ENCODE assay signal across 24 cellular contexts in the genomic region with DNA sequence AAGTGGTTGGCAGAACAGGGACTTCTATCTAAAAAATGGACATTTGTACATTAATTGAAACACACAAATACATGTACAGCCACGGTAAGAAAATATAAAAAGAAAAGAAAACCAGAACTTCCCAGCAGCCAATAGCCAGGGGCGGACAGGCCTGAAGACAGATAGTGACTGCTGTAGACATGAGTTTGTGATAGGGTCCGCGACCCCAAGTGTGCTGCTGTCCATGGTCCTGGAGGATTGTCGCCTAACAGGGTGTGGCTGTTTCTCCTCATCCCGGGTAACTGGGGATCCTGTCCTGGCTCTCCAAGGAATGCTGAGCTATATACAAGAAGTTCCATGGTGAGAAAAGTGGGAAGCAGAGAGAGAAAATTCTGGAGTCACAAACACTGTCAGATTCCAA.
A peak's percentile ranks its signal among the peaks of the same experiment; 100 is the strongest.
DNase-seq lines count a peak whose midpoint lies in the region; ATAC-seq, FAIRE-seq and TF ChIP-seq lines count a peak whose summit lies in the region.
"Had no signal": no experiment of that assay in that cellular context is flagged by ENCODE, and none has a peak within 500 bp of the region (broad histone marks: within the 10 kb centered on the region; RNA-seq: fewer than 3 reads in every experiment).

No MANE protein-coding gene starts in this region.

- TF ChIP-seq POLR2A in HepG2 (IDR thresholded peaks at IDR 0.05; ENCODE audit: insufficient read depth in 1 of 2, low read depth in 2 of 2, low read length in 2 of 2): no peak
- no peak for TF ChIP-seq POLR2A in right lobe of liver (IDR thresholded peaks at IDR 0.05)

- no peak for DNase-seq in HepG2 (ENCODE audit: low spot score)
- DNase-seq in right lobe of liver: no peak
- peak; percentile 4 for DNase-seq in RWPE1 (ENCODE audit: low spot score)
- DNase-seq in left kidney (ENCODE audit: low read depth, low spot score): peak; percentile 90
- DNase-seq in urothelium cell line (ENCODE audit: low spot score): peak; percentile 67
- no peak for DNase-seq in KBM-7
- no peak for DNase-seq in GOT3 (lab: John Stamatoyannopoulos, UW)
- DNase-seq in pons (ENCODE audit: low spot score): no peak
- DNase-seq: activated CD4-positive, alpha-beta T cell treated with anti-CD3 and anti-CD28 coated beads, Interleukin-2, amount 50 U/mL, for 4 hours; activated naive CD4-positive, alpha-beta T cell; Calu3; esophagus squamous epithelium; GM23248; NCI-H1048; NCI-H187 treated with DMSO at 0.1 percent for 48 hours; right cardiac atrium; SHP77 treated with DMSO at 0.1 percent for 48 hours; stimulated activated CD4-positive, alpha-beta T cell treated with anti-CD3 and anti-CD28 coated beads, Interleukin-15, amount 100 ng/mL, for 24 hours; stimulated activated CD8-positive, alpha-beta memory T cell treated with anti-CD3 and anti-CD28 coated beads, Interleukin-4, amount 100 ng/mL, for 48 hours; T-helper 2 cell had no signal

- no peak overlapping the region for H2AFZ ChIP-seq in HepG2 (ENCODE audit: low read length)
- H2AFZ ChIP-seq: GM23248 had no signal

- FAIRE-seq in HepG2 (lab: Jason Lieb, UNC) (no peak), urothelium cell line (lab: Jason Lieb, UNC) (no peak)
- FAIRE-seq: colon had no signal

- no peak overlapping the region for H3K9ac ChIP-seq in HepG2 (ENCODE audit: insufficient read depth, low read depth, low read length)
- H3K9ac ChIP-seq: BLaER1 treated with 17β-estradiol and CSF1 and Interleukin-3, amounts not matched to agents 10 nM and 100 nM; GM23248 had no signal

- no TSS peak for BruUV-seq in HepG2 (replicated peaks; lab: Mats Ljungman, UMichigan)

- H3K4me3 ChIP-seq in HepG2 (replicated peaks in 1 of 3; ENCODE audit: insufficient read depth in 1 of 3, low read depth in 2 of 3, low read length in 3 of 3) (no peak overlapping the region), right lobe of liver (no peak overlapping the region)
- H3K4me3 ChIP-seq: BLaER1 treated with 17β-estradiol and CSF1 and Interleukin-3, amounts not matched to agents 10 nM and 100 nM; breast epithelium; esophagus squamous epithelium; gastroesophageal sphincter; GM23248 had no signal

- intact Hi-C loops in HepG2 (cut with micrococcal nuclease; ENCODE audit: unreplicated experiment): no loop called here
- intact Hi-C loops in right lobe of liver (cut with DNase I): no loop called here

- 9% methylated on average over 6 of the region's 6 CpGs for WGBS in HepG2 (ENCODE audit: low lambda C conversion rate)
- 17% methylated on average over 6 of the region's 6 CpGs for WGBS in right lobe of liver (ENCODE audit: insufficient coverage, low coverage, low lambda C conversion rate, missing lambda C conversion rate)

- POLR2A ChIA-PET in HepG2 (lab: Yijun Ruan, JAX): no interaction called here
- POLR2A ChIA-PET in RWPE1 (lab: Yijun Ruan, JAX; ENCODE audit: low non-redundant PET): no interaction called here

- in situ Hi-C loops in HepG2 (cut with HindIII; ENCODE audit: extremely low pct_ligation_motif_present, low pct_unique_long_range_greater_than_20kb): no loop called here
- in situ Hi-C loops in KBM-7 (cut with MboI; ENCODE audit: low pct_unique_long_range_greater_than_20kb, low sequenced_read_pairs): no loop called here

- CTCF ChIA-PET in HepG2 (lab: Yijun Ruan, JAX; ENCODE audit: low intra/inter-chr PET ratio, low total read pairs) (no interaction called here), RWPE1 (lab: Yijun Ruan, JAX) (no interaction called here)

- H3K27me3 ChIP-seq in HepG2 (ENCODE audit: control insufficient read depth in 1 of 2, insufficient read depth in 2 of 2, low read length in 2 of 2) (peaks cover 0 to 3% of the 10 kb centered on the region in 2 experiments; a peak in 3 of 5 replicates), right lobe of liver (no peaks in the 10 kb centered on the region)
- H3K27me3 ChIP-seq: BLaER1 treated with 17β-estradiol and CSF1 and Interleukin-3, amounts not matched to agents 10 nM and 100 nM had no signal

- no peak for TF ChIP-seq EP300 in HepG2 (IDR thresholded peaks at IDR 0.05; ENCODE audit: low read depth in 2 of 2, low read length in 2 of 2)
- no peak for TF ChIP-seq EP300 in HepG2 (CRISPR knock-in tag; IDR thresholded peaks at IDR 0.05; ENCODE audit: borderline replicate concordance)

- H4K20me1 ChIP-seq in HepG2 (ENCODE audit: insufficient read depth, low read length): no peaks in the 10 kb centered on the region
- H4K20me1 ChIP-seq: BLaER1 treated with 17β-estradiol and CSF1 and Interleukin-3, amounts not matched to agents 10 nM and 100 nM had no signal

- no peaks in the 10 kb centered on the region for H3K4me1 ChIP-seq in HepG2 (ENCODE audit: insufficient read depth, low read length)
- no peaks in the 10 kb centered on the region for H3K4me1 ChIP-seq in right lobe of liver
- H3K4me1 ChIP-seq: BLaER1 treated with 17β-estradiol and CSF1 and Interleukin-3, amounts not matched to agents 10 nM and 100 nM; breast epithelium; esophagus squamous epithelium; gastroesophageal sphincter had no signal

- no peak overlapping the region for H3K4me2 ChIP-seq in HepG2 (ENCODE audit: low read depth, low read length)
- H3K4me2 ChIP-seq: BLaER1 treated with 17β-estradiol and CSF1 and Interleukin-3, amounts not matched to agents 10 nM and 100 nM had no signal

- TF ChIP-seq RAD21 in HepG2 (CRISPR knock-in tag; IDR thresholded peaks at IDR 0.05): no peak

- TF ChIP-seq CTCF in HepG2 (CRISPR knock-in tag; IDR thresholded peaks at IDR 0.05) (no peak), right lobe of liver (IDR thresholded peaks at IDR 0.05) (no peak), RWPE1 (conservative IDR thresholded peaks at IDR 0.05; ENCODE audit: low read depth) (no peak)

- H3K27ac ChIP-seq in HepG2 (ENCODE audit: extremely low read length, insufficient read depth, low read length) (no peak overlapping the region), right lobe of liver (no peak overlapping the region), RWPE1 (no peak overlapping the region)
- H3K27ac ChIP-seq: BLaER1 treated with 17β-estradiol and CSF1 and Interleukin-3, amounts not matched to agents 10 nM and 100 nM; breast epithelium; esophagus squamous epithelium; gastroesophageal sphincter; GM23248 had no signal

- ATAC-seq in HepG2 (no peak), right lobe of liver (no peak)
- ATAC-seq: gastroesophageal sphincter, right cardiac atrium had no signal

- H3K9me3 ChIP-seq in HepG2 (ENCODE audit: low read length) (peaks cover 8% of the 10 kb centered on the region), right lobe of liver (no peaks in the 10 kb centered on the region)

- no peaks in the 10 kb centered on the region for H3K79me2 ChIP-seq in HepG2 (ENCODE audit: insufficient read depth, low read length)

- H3K36me3 ChIP-seq in HepG2 (replicated peaks in 1 of 2; ENCODE audit: control insufficient read depth in 1 of 2, insufficient read depth in 2 of 2, low read length in 2 of 2): no peaks in the 10 kb centered on the region
- H3K36me3 ChIP-seq in right lobe of liver: no peaks in the 10 kb centered on the region
- H3K36me3 ChIP-seq: BLaER1 treated with 17β-estradiol and CSF1 and Interleukin-3, amounts not matched to agents 10 nM and 100 nM; breast epithelium; esophagus squamous epithelium; gastroesophageal sphincter had no signal

TF ChIP-seq in HepG2, 621 proteins besides CTCF, POLR2A, EP300 and RAD21 (continues in another document):
- TF ChIP-seq, protein P1, sequence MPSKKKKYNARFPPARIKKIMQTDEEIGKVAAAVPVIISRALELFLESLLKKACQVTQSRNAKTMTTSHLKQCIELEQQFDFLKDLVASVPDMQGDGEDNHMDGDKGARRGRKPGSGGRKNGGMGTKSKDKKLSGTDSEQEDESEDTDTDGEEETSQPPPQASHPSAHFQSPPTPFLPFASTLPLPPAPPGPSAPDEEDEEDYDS (CRISPR knock-in tag; IDR thresholded peaks at IDR 0.05): no peak
- TF ChIP-seq MIER2 (CRISPR knock-in tag; IDR thresholded peaks at IDR 0.05): peak; percentile 91
- TF ChIP-seq PCBP2 (optimal IDR thresholded peaks at IDR 0.05; ENCODE audit: low read depth, low read length, poor library complexity, severe bottlenecking): no peak
- no peak for TF ChIP-seq ZNF570 (CRISPR knock-in tag; IDR thresholded peaks at IDR 0.05; ENCODE audit: borderline replicate concordance)
- TF ChIP-seq, protein P2, sequence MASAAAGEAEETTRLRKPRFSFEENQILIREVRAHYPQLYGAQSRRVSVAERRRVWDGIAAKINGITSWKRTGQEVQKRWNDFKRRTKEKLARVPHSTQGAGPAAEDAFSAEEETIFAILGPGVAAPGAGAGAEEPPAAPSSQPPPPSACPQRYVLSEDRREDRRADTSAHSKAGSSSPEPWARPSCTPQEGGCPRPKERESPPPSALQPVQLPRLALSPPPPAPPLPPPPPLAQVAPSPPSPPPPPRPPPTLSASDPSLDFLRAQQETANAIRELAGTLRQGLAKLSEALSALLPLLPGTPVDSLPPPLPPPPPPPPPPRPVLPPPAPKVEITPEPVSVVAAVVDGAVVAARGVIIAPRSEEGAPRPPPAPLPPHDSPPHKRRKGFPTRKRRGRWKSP (CRISPR knock-in tag; IDR thresholded peaks at IDR 0.05): no peak
- no peak for TF ChIP-seq SOX13 (IDR thresholded peaks at IDR 0.05)
- TF ChIP-seq SOX13 (CRISPR knock-in tag; conservative IDR thresholded peaks at IDR 0.05 in 1 of 2, IDR thresholded peaks at IDR 0.05 in 1 of 2): no peak
- TF ChIP-seq EHMT2 (IDR thresholded peaks at IDR 0.05; ENCODE audit: borderline replicate concordance, low read depth, low read length): peak; percentile 86; the same call in 1 of the 2 replicates

Comparison
In these comparisons a context has a peak if more than half of its experiments do, and no peak if none do; other contexts are left out.
1. DNase-seq: peak in RWPE1 (single experiment), left kidney (single experiment) and urothelium cell line (single experiment); none in HepG2 (single experiment), right lobe of liver (0 of 3), KBM-7 (single experiment), GOT3 (single experiment) and pons (single experiment).